8 cellular contexts compared by ENCODE assay signal in genomic region chr1:202571719-202572339, GRCh38.
DNase-seq lines count a peak whose midpoint lies in the region; ATAC-seq and TF ChIP-seq lines count a peak whose summit lies in the region.

No MANE protein-coding gene starts in this region.

- H3K36me3 ChIP-seq in transverse colon = peaks cover 0 to 17% (median 3%) of the 10 kb centered on the region in 4 donors

- no peak overlapping the region for H3K27ac Mint-ChIP-seq in activated CD4-positive, alpha-beta T cell treated with anti-CD3 and anti-CD28 coated beads, Interleukin-2, amount 10 ng/mL, durations not matched to agents 7 days and 5 days
- no peak overlapping the region for H3K27ac Mint-ChIP-seq in WTC11

- peaks cover 3% of the 10 kb centered on the region for H3K4me1 Mint-ChIP-seq in activated CD4-positive, alpha-beta T cell treated with anti-CD3 and anti-CD28 coated beads, Interleukin-2, amount 10 ng/mL, durations not matched to agents 7 days and 5 days
- peaks cover 40% of the 10 kb centered on the region for H3K4me1 Mint-ChIP-seq in WTC11

- peak; percentile 74 for TF ChIP-seq CTCF in WTC11 (IDR thresholded peaks at IDR 0.05)
- peak; percentile 67 to 85 (median 78) for TF ChIP-seq CTCF in transverse colon (IDR thresholded peaks at IDR 0.05)

- no peaks in the 10 kb centered on the region for H3K9me3 ChIP-seq in transverse colon

- CTCF ChIA-PET in activated CD4-positive, alpha-beta T cell treated with anti-CD3 and anti-CD28 coated beads, Interleukin-2, amount 10 ng/mL, durations not matched to agents 7 days and 5 days (lab: Charles Lee) = interaction anchor here (0.6 to 2.1 kb wide), 6 partner anchors 10 to 379 kb away, joined by 3 to 8 read pairs (median 3); no protein-coding TSS in a partner anchor
- CTCF ChIA-PET in WTC11 (lab: Charles Lee) = interaction anchor here (0.6 to 3.3 kb wide), 21 partner anchors 10 to 324 kb away, joined by 3 to 35 read pairs (median 4); no protein-coding TSS in a partner anchor

- H3K27ac ChIP-seq in transverse colon = peak overlapping the region; percentile 11 to 88 (median 71)

- TF ChIP-seq EP300 in transverse colon (IDR thresholded peaks at IDR 0.05; ENCODE audit: low read depth) = no peak

- peak; percentile 55; the same call in 1 of the 2 replicates for ATAC-seq in WTC11
- no peak for ATAC-seq in HG03565 (IDR thresholded peaks at IDR 0.05; ENCODE audit: unreplicated experiment)

- no peaks in the 10 kb centered on the region for H3K9me3 Mint-ChIP-seq in activated CD4-positive, alpha-beta T cell treated with anti-CD3 and anti-CD28 coated beads, Interleukin-2, amount 10 ng/mL, durations not matched to agents 7 days and 5 days
- no peaks in the 10 kb centered on the region for H3K9me3 Mint-ChIP-seq in WTC11

- POLR2A ChIA-PET in activated CD4-positive, alpha-beta T cell treated with anti-CD3 and anti-CD28 coated beads, Interleukin-2, amount 10 ng/mL, durations not matched to agents 7 days and 5 days (lab: Charles Lee) = interaction anchor here (0.6 kb wide), 1 partner anchor 95 kb away, joined by 4 read pairs; no protein-coding TSS in a partner anchor
- POLR2A ChIA-PET in WTC11 (lab: Charles Lee) = no interaction called here

- no peaks in the 10 kb centered on the region for H3K27me3 Mint-ChIP-seq in activated CD4-positive, alpha-beta T cell treated with anti-CD3 and anti-CD28 coated beads, Interleukin-2, amount 10 ng/mL, durations not matched to agents 7 days and 5 days
- no peaks in the 10 kb centered on the region for H3K27me3 Mint-ChIP-seq in WTC11 (ENCODE audit: low read depth)

- WGBS in transverse colon (ENCODE audit: low coverage in 1 of 2), 2 donors = 58 to 100% methylated on average over 2 to 3 of the region's 3 CpGs

- H3K27me3 ChIP-seq in transverse colon = no peaks in the 10 kb centered on the region

- intact Hi-C loops in transverse colon (cut with DNase I; ENCODE audit: low total_unique reads) = no loop called here

- H3K4me3 Mint-ChIP-seq in activated CD4-positive, alpha-beta T cell treated with anti-CD3 and anti-CD28 coated beads, Interleukin-2, amount 10 ng/mL, durations not matched to agents 7 days and 5 days = no peak overlapping the region
- H3K4me3 Mint-ChIP-seq in WTC11 = no peak overlapping the region

- H3K4me3 ChIP-seq in transverse colon = no peak overlapping the region

- in situ Hi-C loops in transverse colon (cut with MboI; ENCODE audit: low pct_ligation_motif_present in 1 of 4, low pct_unique_long_range_greater_than_20kb in 1 of 4, low sequenced_read_pairs in 3 of 4) = no loop called here

- peaks cover 8% of the 10 kb centered on the region for H3K36me3 Mint-ChIP-seq in activated CD4-positive, alpha-beta T cell treated with anti-CD3 and anti-CD28 coated beads, Interleukin-2, amount 10 ng/mL, durations not matched to agents 7 days and 5 days (ENCODE audit: low read depth)
- no peaks in the 10 kb centered on the region for H3K36me3 Mint-ChIP-seq in WTC11

- DNase-seq in activated CD4-positive, alpha-beta T cell treated with anti-CD3 and anti-CD28 coated beads, Interleukin-2, amount 10 ng/mL, durations not matched to agents 7 days and 5 days = peak; percentile 26
- DNase-seq in activated CD4-positive, alpha-beta T cell treated with anti-CD3 and anti-CD28 coated beads, Interleukin-2, amount 50 U/mL, for 4 hours = no peak
- DNase-seq in LoVo (ENCODE audit: low spot score) (peak; percentile 33), WTC11 (ENCODE audit: low spot score) (peak; percentile 44), iPS-NIHi7 (ENCODE audit: extremely low spot score) (peak; percentile 64), transverse colon (no peak), NCI-H2171 (lab: John Stamatoyannopoulos, UW) (no peak)

- H3K4me1 ChIP-seq in transverse colon = peaks cover 4 to 34% (median 8%) of the 10 kb centered on the region in 4 donors

- no peak for TF ChIP-seq POLR2A in transverse colon (IDR thresholded peaks at IDR 0.05)

TF ChIP-seq in WTC11, 78 proteins besides CTCF, POLR2A, EP300 and RAD21:
- TF ChIP-seq CREM (CRISPR knock-in tag; IDR thresholded peaks at IDR 0.05) = no peak
- TF ChIP-seq ELF4 (CRISPR knock-in tag; IDR thresholded peaks at IDR 0.05; ENCODE audit: low read depth) = no peak
- no peak for TF ChIP-seq ERG (CRISPR knock-in tag; IDR thresholded peaks at IDR 0.05)
- no peak for TF ChIP-seq STAT6 (CRISPR knock-in tag; conservative IDR thresholded peaks at IDR 0.05; ENCODE audit: low read depth)
- TF ChIP-seq RELA (CRISPR knock-in tag; IDR thresholded peaks at IDR 0.05; ENCODE audit: borderline replicate concordance) = no peak
- TF ChIP-seq TP53 (CRISPR knock-in tag; IDR thresholded peaks at IDR 0.05) = no peak
- TF ChIP-seq TCF7 (CRISPR knock-in tag; IDR thresholded peaks at IDR 0.05; ENCODE audit: low read depth) = no peak
- TF ChIP-seq USF1 (CRISPR knock-in tag; IDR thresholded peaks at IDR 0.05) = no peak
- no peak for TF ChIP-seq CREB1 (CRISPR knock-in tag; IDR thresholded peaks at IDR 0.05)
- no peak for TF ChIP-seq ZNF396 (CRISPR knock-in tag; IDR thresholded peaks at IDR 0.05; ENCODE audit: borderline replicate concordance)
- no peak for TF ChIP-seq ZNF263 (CRISPR knock-in tag; IDR thresholded peaks at IDR 0.05; ENCODE audit: low read depth)
- no peak for TF ChIP-seq PRRX2 (CRISPR knock-in tag; IDR thresholded peaks at IDR 0.05)
- no peak for TF ChIP-seq SP1 (CRISPR knock-in tag; conservative IDR thresholded peaks at IDR 0.05)
- no peak for TF ChIP-seq ZNF232 (CRISPR knock-in tag; IDR thresholded peaks at IDR 0.05)
- TF ChIP-seq GTF2I (CRISPR knock-in tag; conservative IDR thresholded peaks at IDR 0.05) = no peak
- TF ChIP-seq ATF3 (CRISPR knock-in tag; conservative IDR thresholded peaks at IDR 0.05) = no peak
- no peak for TF ChIP-seq CBFB (CRISPR knock-in tag; IDR thresholded peaks at IDR 0.05; ENCODE audit: low read depth)

Comparison
In these comparisons a context has a peak if more than half of its experiments do, and no peak if none do; other contexts are left out.
1. DNase-seq: peak in activated CD4-positive, alpha-beta T cell treated with anti-CD3 and anti-CD28 coated beads, Interleukin-2, amount 10 ng/mL, durations not matched to agents 7 days and 5 days (single experiment), LoVo (single experiment), WTC11 (single experiment) and iPS-NIHi7 (single experiment); none in activated CD4-positive, alpha-beta T cell treated with anti-CD3 and anti-CD28 coated beads, Interleukin-2, amount 50 U/mL, for 4 hours (0 of 2), transverse colon (single experiment) and NCI-H2171 (single experiment).